In genomic region chr15:28919201-28919627, GRCh38 we compare ENCODE assay signal across 11 cellular contexts. TPM values are rescaled to one million over a fixed set of nuclear protein-coding genes. Genes with fewer than 3 reads are reported as not detected.
DNase-seq lines count a peak whose midpoint lies in the region; ATAC-seq and TF ChIP-seq lines count a peak whose summit lies in the region.
"Had no signal": no experiment of that assay in that cellular context is flagged by ENCODE, and none has a peak within 500 bp of the region (broad histone marks: within the 10 kb centered on the region; RNA-seq: fewer than 3 reads in every experiment).

No MANE protein-coding gene starts in this region.

- TF ChIP-seq POLR2A in body of pancreas (IDR thresholded peaks at IDR 0.05): no peak

- H3K36me3 ChIP-seq in ES-I3 (ENCODE audit: insufficient read depth, low read length): no peaks in the 10 kb centered on the region
- no peaks in the 10 kb centered on the region for H3K36me3 ChIP-seq in smooth muscle cell (ENCODE audit: low read depth)
- no peaks in the 10 kb centered on the region for H3K36me3 ChIP-seq in body of pancreas (replicated peaks in 1 of 2; ENCODE audit: insufficient read depth in 1 of 2, low read depth in 2 of 2)

- no peaks in the 10 kb centered on the region for H3K27me3 Mint-ChIP-seq in activated naive CD8-positive, alpha-beta T cell

- POLR2A ChIA-PET in RWPE1 (lab: Yijun Ruan, JAX; ENCODE audit: low non-redundant PET): no interaction called here

- peak overlapping the region; percentile 93 for H2AFZ ChIP-seq in smooth muscle cell (ENCODE audit: low read depth)
- H2AFZ ChIP-seq: PC-9 had no signal

- H3K9me3 Mint-ChIP-seq in activated naive CD8-positive, alpha-beta T cell (ENCODE audit: low read depth): no peaks in the 10 kb centered on the region

- H3K36me3 Mint-ChIP-seq in activated naive CD8-positive, alpha-beta T cell: peaks cover 4% of the 10 kb centered on the region

- H3F3A ChIP-seq in smooth muscle cell (ENCODE audit: low read depth): no peaks in the 10 kb centered on the region

- H3K27ac ChIP-seq in RWPE1 (no peak overlapping the region), smooth muscle cell (ENCODE audit: low read depth) (no peak overlapping the region), body of pancreas (no peak overlapping the region)
- H3K27ac ChIP-seq: PC-9 had no signal

- CTCF ChIA-PET in RWPE1 (lab: Yijun Ruan, JAX): interaction anchor here (0.5 kb wide), 1 partner anchor 244 kb away, joined by 3 read pairs; no protein-coding TSS in a partner anchor

- H3K27ac Mint-ChIP-seq in activated naive CD8-positive, alpha-beta T cell: peak overlapping the region; percentile 81

- H4K20me1 ChIP-seq in smooth muscle cell (ENCODE audit: low read depth): no peaks in the 10 kb centered on the region

- ATAC-seq in GM18867 (IDR thresholded peaks at IDR 0.05; ENCODE audit: unreplicated experiment) (no peak), GM21717 (IDR thresholded peaks at IDR 0.05; ENCODE audit: unreplicated experiment) (no peak), body of pancreas (no peak)
- ATAC-seq: left lobe of liver had no signal

- no peaks in the 10 kb centered on the region; the same call in 1 of the 2 replicates for H3K4me1 ChIP-seq in ES-I3 (ENCODE audit: insufficient read depth, low read length)
- no peaks in the 10 kb centered on the region for H3K4me1 ChIP-seq in smooth muscle cell (ENCODE audit: low read depth)
- peaks cover 6% of the 10 kb centered on the region for H3K4me1 ChIP-seq in body of pancreas

- H3K9me3 ChIP-seq in ES-I3 (ENCODE audit: control insufficient read depth, insufficient read depth, low read length) (no peaks in the 10 kb centered on the region), smooth muscle cell (replicated peaks; ENCODE audit: low read depth) (no peaks in the 10 kb centered on the region), body of pancreas (no peaks in the 10 kb centered on the region)

- H3K4me3 Mint-ChIP-seq in activated naive CD8-positive, alpha-beta T cell: peak overlapping the region; percentile 74

- intact Hi-C loops in body of pancreas (cut with DNase I): no loop called here

- TF ChIP-seq CTCF in RWPE1 (conservative IDR thresholded peaks at IDR 0.05; ENCODE audit: low read depth) (no peak), smooth muscle cell (IDR thresholded peaks at IDR 0.05; ENCODE audit: borderline replicate concordance, insufficient read depth, poor library complexity, severe bottlenecking) (no peak), GM10266 (IDR thresholded peaks at IDR 0.05; ENCODE audit: control insufficient read depth, insufficient read depth, low read depth, missing control alignments) (no peak), body of pancreas (IDR thresholded peaks at IDR 0.05) (no peak)

- DNase-seq in RWPE1 (ENCODE audit: low spot score) (peak; percentile 14), smooth muscle cell (lab: John Stamatoyannopoulos, UW; ENCODE audit: unreplicated experiment) (no peak), GM10266 (ENCODE audit: extremely low spot score) (no peak), body of pancreas (no peak)
- DNase-seq: KG1, PC-9 had no signal

- WGBS in smooth muscle cell (ENCODE audit: low lambda C conversion rate): 43% methylated on average over 17 of the region's 17 CpGs
- 80 to 84% methylated on average over 12 to 14 of the region's 17 CpGs for WGBS in body of pancreas, 2 donors

- peaks cover 61% of the 10 kb centered on the region for H3K4me1 Mint-ChIP-seq in activated naive CD8-positive, alpha-beta T cell (ENCODE audit: low read depth)

- H3K4me2 ChIP-seq in smooth muscle cell: peak overlapping the region; percentile 86
- H3K4me2 ChIP-seq: PC-9 had no signal

- H3K27me3 ChIP-seq in smooth muscle cell (ENCODE audit: low read depth) (no peaks in the 10 kb centered on the region), body of pancreas (no peaks in the 10 kb centered on the region)

- H3K9ac ChIP-seq in ES-I3 (ENCODE audit: low read depth, low read length): peak overlapping the region; percentile 83
- no peak overlapping the region for H3K9ac ChIP-seq in smooth muscle cell (ENCODE audit: low read depth)

- no peaks in the 10 kb centered on the region for H3K79me2 ChIP-seq in smooth muscle cell (ENCODE audit: low read depth)

- peak overlapping the region; percentile 50 for H3K4me3 ChIP-seq in smooth muscle cell
- H3K4me3 ChIP-seq in body of pancreas: no peak overlapping the region
- H3K4me3 ChIP-seq: PC-9 had no signal

RNA-seq across cellular contexts. Expression of gene APBA2, which starts 33.4 kb away (rescaled TPM):
- 10.2 and 13.6 TPM in 2 replicates for total RNA-seq in smooth muscle cell
- polyA plus RNA-seq in smooth muscle cell: 14.9 and 23.1 TPM in 2 replicates
- total RNA-seq in body of pancreas: 10 to 100 TPM; 13.2 to 29.0 TPM
- total RNA-seq: PC-9 had no signal
